In genomic region chr6:142844065-142844755, GRCh38 we compare ENCODE assay signal across 11 cellular contexts.
DNase-seq lines count a peak whose midpoint lies in the region; ATAC-seq and TF ChIP-seq lines count a peak whose summit lies in the region.
"Had no signal": no experiment of that assay in that cellular context is flagged by ENCODE, and none has a peak within 500 bp of the region (broad histone marks: within the 10 kb centered on the region; RNA-seq: fewer than 3 reads in every experiment).

No MANE protein-coding gene starts in this region.

- no peaks in the 10 kb centered on the region for H3K36me3 Mint-ChIP-seq in CD8-positive, alpha-beta T cell
- H3K36me3 Mint-ChIP-seq in activated CD8-positive, alpha-beta T cell treated with anti-CD3 and anti-CD28 coated beads, Interleukin-2, amount 10 ng/mL, durations not matched to agents 7 days and 5 days (ENCODE audit: low read depth) = peaks cover 7% of the 10 kb centered on the region

- H3K27me3 Mint-ChIP-seq in CD8-positive, alpha-beta T cell (ENCODE audit: low read depth) = no peaks in the 10 kb centered on the region
- H3K27me3 Mint-ChIP-seq in activated CD8-positive, alpha-beta T cell treated with anti-CD3 and anti-CD28 coated beads, Interleukin-2, amount 10 ng/mL, durations not matched to agents 7 days and 5 days (ENCODE audit: low read depth) = no peaks in the 10 kb centered on the region

- no peak for DNase-seq in CD8-positive, alpha-beta T cell
- DNase-seq in activated CD8-positive, alpha-beta T cell treated with anti-CD3 and anti-CD28 coated beads, Interleukin-2, amount 10 ng/mL, durations not matched to agents 7 days and 5 days = no peak
- DNase-seq in NCI-H1092 (lab: John Stamatoyannopoulos, UW) = no peak
- no peak for DNase-seq in superior temporal gyrus (ENCODE audit: extremely low spot score)
- DNase-seq in T-helper 9 cell = no peak
- no peak for DNase-seq in GM13977 (ENCODE audit: low spot score)
- DNase-seq: glutamatergic neuron, uterus had no signal

- peak overlapping the region; percentile 87 for H3K4me3 Mint-ChIP-seq in CD8-positive, alpha-beta T cell
- H3K4me3 Mint-ChIP-seq in activated CD8-positive, alpha-beta T cell treated with anti-CD3 and anti-CD28 coated beads, Interleukin-2, amount 10 ng/mL, durations not matched to agents 7 days and 5 days = peak overlapping the region; percentile 85

- ATAC-seq in CD8-positive, alpha-beta T cell = no peak
- ATAC-seq in GM21528 (IDR thresholded peaks at IDR 0.05; ENCODE audit: low FRiP score, unreplicated experiment) = peak; percentile 23
- ATAC-seq in activated CD8-positive, alpha-beta T cell treated with anti-CD3 and anti-CD28 coated beads, Interleukin-2, amount 10 ng/mL, durations not matched to agents 7 days and 5 days = no peak

- peak overlapping the region; percentile 97 for H3K27ac Mint-ChIP-seq in CD8-positive, alpha-beta T cell
- peak overlapping the region; percentile 95 for H3K27ac Mint-ChIP-seq in activated CD8-positive, alpha-beta T cell treated with anti-CD3 and anti-CD28 coated beads, Interleukin-2, amount 10 ng/mL, durations not matched to agents 7 days and 5 days

- H3K9me3 ChIP-seq in CD8-positive, alpha-beta T cell (ENCODE audit: low read length) = no peaks in the 10 kb centered on the region
- H3K9me3 ChIP-seq in muscle layer of duodenum (ENCODE audit: control insufficient read depth in 1 of 2, low read length in 2 of 2) = no peaks in the 10 kb centered on the region
- H3K9me3 ChIP-seq: right atrium auricular region, uterus had no signal

- peak overlapping the region; percentile 43 for H3K4me3 ChIP-seq in CD8-positive, alpha-beta T cell (ENCODE audit: low read depth, low read length)
- peak overlapping the region in 1 of 2 donors; percentile 49 for H3K4me3 ChIP-seq in muscle layer of duodenum (ENCODE audit: low read depth in 1 of 2, low read length in 2 of 2)
- H3K4me3 ChIP-seq: right atrium auricular region, uterus had no signal

- POLR2A ChIA-PET in CD8-positive, alpha-beta T cell (lab: Charles Lee) = interaction anchor here (0.9 to 3.1 kb wide), 8 partner anchors 9 to 99 kb away, joined by 4 to 32 read pairs (median 6); no protein-coding TSS in a partner anchor
- POLR2A ChIA-PET in activated CD8-positive, alpha-beta T cell treated with anti-CD3 and anti-CD28 coated beads, Interleukin-2, amount 10 ng/mL, durations not matched to agents 7 days and 5 days (lab: Charles Lee) = interaction anchor here (1.2 to 2.6 kb wide), 7 partner anchors 13 to 103 kb away, joined by 3 to 24 read pairs (median 5); no protein-coding TSS in a partner anchor

- no peaks in the 10 kb centered on the region for H3K36me3 ChIP-seq in CD8-positive, alpha-beta T cell (ENCODE audit: insufficient read depth, low read length)
- H3K36me3 ChIP-seq in muscle layer of duodenum (ENCODE audit: control insufficient read depth in 1 of 2, insufficient read depth in 2 of 2, low read length in 2 of 2) = peaks cover 0 to 10% of the 10 kb centered on the region in 2 donors
- H3K36me3 ChIP-seq: right atrium auricular region, uterus had no signal

- H3K9me3 Mint-ChIP-seq in CD8-positive, alpha-beta T cell = no peaks in the 10 kb centered on the region
- no peaks in the 10 kb centered on the region for H3K9me3 Mint-ChIP-seq in activated CD8-positive, alpha-beta T cell treated with anti-CD3 and anti-CD28 coated beads, Interleukin-2, amount 10 ng/mL, durations not matched to agents 7 days and 5 days (ENCODE audit: insufficient read depth)

- TF ChIP-seq CTCF in CD8-positive, alpha-beta T cell (IDR thresholded peaks at IDR 0.05) = no peak
- no peak for TF ChIP-seq CTCF in GM13977 (IDR thresholded peaks at IDR 0.05; ENCODE audit: extremely low read depth, insufficient read depth, missing control alignments)

- H3K4me1 ChIP-seq in CD8-positive, alpha-beta T cell (ENCODE audit: insufficient read depth, low read length) = peaks cover 71% of the 10 kb centered on the region
- peaks cover 19 to 56% of the 10 kb centered on the region in 2 donors for H3K4me1 ChIP-seq in muscle layer of duodenum (ENCODE audit: control insufficient read depth in 1 of 2, insufficient read depth in 2 of 2, low read length in 2 of 2)

- peaks cover 89% of the 10 kb centered on the region for H3K4me1 Mint-ChIP-seq in CD8-positive, alpha-beta T cell (ENCODE audit: low read depth)
- H3K4me1 Mint-ChIP-seq in activated CD8-positive, alpha-beta T cell treated with anti-CD3 and anti-CD28 coated beads, Interleukin-2, amount 10 ng/mL, durations not matched to agents 7 days and 5 days (ENCODE audit: low read depth) = peaks cover 76% of the 10 kb centered on the region

- peak overlapping the region; percentile 66 for H3K27ac ChIP-seq in CD8-positive, alpha-beta T cell (ENCODE audit: low read depth, low read length)
- peak overlapping the region; percentile 12 for H3K27ac ChIP-seq in muscle layer of duodenum (ENCODE audit: low read length)

- no peaks in the 10 kb centered on the region for H3K27me3 ChIP-seq in CD8-positive, alpha-beta T cell (ENCODE audit: insufficient read depth, low read length)
- no peaks in the 10 kb centered on the region for H3K27me3 ChIP-seq in muscle layer of duodenum (ENCODE audit: low read depth, low read length)
- H3K27me3 ChIP-seq: right atrium auricular region, uterus had no signal

- intact Hi-C loops in CD8-positive, alpha-beta T cell (cut with DNase I, micrococcal nuclease) = no loop called here

- CTCF ChIA-PET in CD8-positive, alpha-beta T cell (lab: Charles Lee) = interaction anchor here (0.5 to 1.7 kb wide), 4 partner anchors 73 to 583 kb away, joined by 3 to 7 read pairs (median 4); no protein-coding TSS in a partner anchor
- CTCF ChIA-PET in activated CD8-positive, alpha-beta T cell treated with anti-CD3 and anti-CD28 coated beads, Interleukin-2, amount 10 ng/mL, durations not matched to agents 7 days and 5 days (lab: Charles Lee) = interaction anchor here (1.2 to 5.5 kb wide), 6 partner anchors 10 to 182 kb away, joined by 3 to 28 read pairs (median 8); no protein-coding TSS in a partner anchor

- in situ Hi-C loops in GM13977 (cut with MboI; ENCODE audit: low pct_unique_long_range_greater_than_20kb, low sequenced_read_pairs, unreplicated experiment) = no loop called here
